Comparison of ENCODE assay signal across 8 cellular contexts in the genomic region with DNA sequence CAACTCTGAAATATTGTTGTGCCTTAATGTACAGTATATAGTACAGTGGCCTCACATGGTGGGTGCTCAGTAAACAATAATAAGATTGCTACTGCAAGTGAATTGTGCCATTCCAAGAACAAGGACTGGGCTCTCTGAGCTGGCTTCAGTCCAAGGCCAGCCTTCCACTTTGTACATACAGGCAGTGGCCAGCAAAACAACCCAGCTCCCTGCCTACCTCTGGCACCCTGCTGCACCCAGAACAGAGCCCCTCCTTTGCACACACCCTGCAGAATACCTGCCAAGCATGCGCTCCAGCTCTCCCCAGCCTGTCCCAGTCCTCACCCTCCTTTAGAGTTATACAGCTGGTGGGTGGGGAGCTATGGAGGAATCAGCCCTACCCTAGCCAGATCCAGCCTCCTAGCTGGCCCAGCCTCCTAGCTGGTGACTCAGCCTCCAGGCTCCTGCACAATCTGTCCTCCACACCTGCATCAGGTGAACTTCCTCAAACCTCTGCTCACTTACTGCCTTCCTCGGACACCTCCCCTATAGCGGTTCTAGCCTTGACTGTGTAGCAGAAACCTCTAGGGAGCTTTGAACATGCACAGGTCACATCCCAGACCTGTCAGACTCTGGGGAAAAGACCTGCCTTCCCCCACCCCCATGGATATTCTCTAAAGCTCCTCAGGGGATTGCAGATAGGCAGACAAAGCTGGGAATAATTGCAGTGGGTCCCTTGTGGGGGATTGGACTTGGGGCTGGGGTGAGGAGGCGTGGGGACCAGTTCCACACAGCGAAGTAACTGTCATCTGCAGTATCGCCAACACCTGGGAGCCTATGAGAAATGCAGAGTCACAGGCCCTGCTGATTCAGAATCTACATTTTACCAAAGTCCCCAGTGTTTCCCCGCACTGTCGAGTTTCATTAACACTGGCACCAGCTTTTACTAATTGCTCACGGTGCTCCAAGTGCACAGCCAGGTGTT.
DNase-seq lines count a peak whose midpoint lies in the region; ATAC-seq and TF ChIP-seq lines count a peak whose summit lies in the region.

No MANE protein-coding gene starts in this region.

- peaks cover 19% of the 10 kb centered on the region for H3K4me1 Mint-ChIP-seq in nephron progenitor cell

- no peak for TF ChIP-seq CTCF in GM12875 (IDR thresholded peaks at IDR 0.05; ENCODE audit: borderline replicate concordance, insufficient read depth, low read depth, low read length)
- TF ChIP-seq CTCF in coronary artery (IDR thresholded peaks at IDR 0.05), result no peak
- no peak for TF ChIP-seq CTCF in nephron progenitor cell (IDR thresholded peaks at IDR 0.05)

- H3K9me3 Mint-ChIP-seq in nephron progenitor cell, result no peaks in the 10 kb centered on the region

- peaks cover 5% of the 10 kb centered on the region for H3K36me3 Mint-ChIP-seq in nephron progenitor cell (ENCODE audit: low read depth)

- H3K27ac Mint-ChIP-seq in nephron progenitor cell, result no peak overlapping the region

- H3K27ac ChIP-seq in coronary artery, result no peak overlapping the region

- ATAC-seq in GM19324 (IDR thresholded peaks at IDR 0.05; ENCODE audit: low FRiP score, unreplicated experiment) (no peak), HG03045 (IDR thresholded peaks at IDR 0.05; ENCODE audit: unreplicated experiment) (no peak), GM18867 (IDR thresholded peaks at IDR 0.05; ENCODE audit: unreplicated experiment) (no peak)

- peak overlapping the region; percentile 75 for H3K4me3 Mint-ChIP-seq in nephron progenitor cell

- peaks cover 73% of the 10 kb centered on the region for H3K27me3 Mint-ChIP-seq in nephron progenitor cell (ENCODE audit: low read depth, poor library complexity)

- H3K4me3 ChIP-seq in GM12875 (ENCODE audit: low read depth, low read length), result peak overlapping the region; percentile 61
- no peak overlapping the region for H3K4me3 ChIP-seq in coronary artery

- DNase-seq in NCI-H2196 (lab: John Stamatoyannopoulos, UW; ENCODE audit: unreplicated experiment) (peak; percentile 87), coronary artery (ENCODE audit: low spot score) (peak; percentile 60), nephron progenitor cell (no peak)
- no peak for DNase-seq in stimulated activated naive CD4-positive, alpha-beta T cell treated with Interleukin-2 at 50 U/mL for 16 hours (lab: John Stamatoyannopoulos, UW)

Comparison
In these comparisons a context has a peak if more than half of its experiments do, and no peak if none do; other contexts are left out.
1. DNase-seq: peak in NCI-H2196 (single experiment) and coronary artery (single experiment); none in nephron progenitor cell (single experiment) and stimulated activated naive CD4-positive, alpha-beta T cell treated with Interleukin-2 at 50 U/mL for 16 hours (single experiment).